In genomic region chr6:35050988-35051330, GRCh38 we compare ENCODE assay signal across 1 cellular context.
A peak's percentile ranks its signal among the peaks of the same experiment; 100 is the strongest.
TF ChIP-seq lines count a peak whose summit lies in the region.

No MANE protein-coding gene starts in this region.

TF ChIP-seq in HepG2, 621 proteins besides CTCF, POLR2A, EP300 and RAD21 (continued from another document):
- TF ChIP-seq ZNF687 (CRISPR knock-in tag; IDR thresholded peaks at IDR 0.05): 0 out of 2 replicates have a peak, but pooled peaks have one; percentile 20
